In genomic region chr7:900331-901040, GRCh38 we compare ENCODE assay signal across 24 cellular contexts. TPM values are rescaled to one million over a fixed set of nuclear protein-coding genes. Genes with fewer than 3 reads are reported as not detected.
DNase-seq lines count a peak whose midpoint lies in the region; ATAC-seq, FAIRE-seq and TF ChIP-seq lines count a peak whose summit lies in the region.
"Had no signal": no experiment of that assay in that cellular context is flagged by ENCODE, and none has a peak within 500 bp of the region (broad histone marks: within the 10 kb centered on the region; RNA-seq: fewer than 3 reads in every experiment).

No MANE protein-coding gene starts in this region.

- H3K9ac ChIP-seq in BLaER1 treated with 17β-estradiol and CSF1 and Interleukin-3, amounts not matched to agents 10 nM and 100 nM: peak overlapping the region in 7 of 11 experiments; percentile 15 to 51 (median 33); a peak in 5 of 22 replicates
- H3K9ac ChIP-seq in IMR-90 (ENCODE audit: low read depth, low read length) (no peak overlapping the region), H1 (replicated peaks in 1 of 4; ENCODE audit: extremely low read depth in 1 of 4, low read depth in 3 of 4, low read length in 3 of 4) (no peak overlapping the region; a peak in 1 of 7 replicates)

- intact Hi-C loops in IMR-90 (cut with micrococcal nuclease): loop anchor here (10.0 kb wide), 1 partner anchor 144 kb away; the partner anchor contains the start of gene GPR146

- H3K4me1 Mint-ChIP-seq in stimulated activated naive CD8-positive, alpha-beta T cell treated with anti-CD3 and anti-CD28 coated beads, Interleukin-15, amount 100 ng/mL, for 72 hours: no peaks in the 10 kb centered on the region
- H3K4me1 Mint-ChIP-seq: activated naive CD8-positive, alpha-beta T cell treated with anti-CD3 and anti-CD28 coated beads, Interleukin-2, amount 10 ng/mL, durations not matched to agents 7 days and 5 days had no signal

- in situ Hi-C loops in IMR-90 (cut with MboI; ENCODE audit: low sequenced_read_pairs): no loop called here

- H3K18ac ChIP-seq in IMR-90 (ENCODE audit: low read depth, low read length) (no peak overlapping the region), H1 (ENCODE audit: extremely low read depth, low read length) (no peak overlapping the region)

- peak overlapping the region in 1 of 2 experiments; percentile 36; a peak in 1 of 4 replicates for H4K8ac ChIP-seq in IMR-90 (ENCODE audit: low read depth in 2 of 2, low read length in 2 of 2)
- H4K8ac ChIP-seq in H1 (ENCODE audit: extremely low read depth, insufficient read depth, low read length): no peak overlapping the region

- DNase-seq in IMR-90 (no peak), H1 (ENCODE audit: low read depth in 1 of 2, low spot score in 2 of 2) (no peak), kidney glomerular epithelial cell (lab: John Stamatoyannopoulos, UW) (no peak)
- DNase-seq in stimulated activated naive CD8-positive, alpha-beta T cell treated with anti-CD3 and anti-CD28 coated beads, Interleukin-15, amount 100 ng/mL, for 72 hours: no peak
- no peak for DNase-seq in effector CD8-positive, alpha-beta T cell (lab: John Stamatoyannopoulos, UW)
- DNase-seq: activated gamma-delta T cell; activated naive CD8-positive, alpha-beta T cell treated with anti-CD3 and anti-CD28 coated beads, Interleukin-2, amount 10 ng/mL, durations not matched to agents 7 days and 5 days; activated T-cell treated with anti-CD3 and anti-CD28 coated beads, Interleukin-2, amount 50 U/mL, for 4 hours; glutamatergic neuron; left ventricle myocardium inferior; mesendoderm; NCI-H1694; stimulated activated CD4-positive, alpha-beta T cell treated with anti-CD3 and anti-CD28 coated beads, Interleukin-4, amount 100 ng/mL, for 24 hours; T-helper 17 cell had no signal

- TF ChIP-seq CTCF in IMR-90 (conservative IDR thresholded peaks at IDR 0.05; ENCODE audit: low read depth, low read length) (no peak), H1 (IDR thresholded peaks at IDR 0.05; ENCODE audit: control extremely low read depth in 1 of 3, insufficient read depth in 1 of 3, low read depth in 1 of 3, low read length in 3 of 3) (no peak)

- H3K56ac ChIP-seq in IMR-90 (ENCODE audit: extremely low read depth, insufficient read depth, low read length): no peak overlapping the region
- H3K56ac ChIP-seq in H1 (replicated peaks; ENCODE audit: insufficient read length, low read depth, low read length): no peak overlapping the region

- peaks cover 0 to 11% (median 5%) of the 10 kb centered on the region in 11 experiments; a peak in 18 of 22 replicates for H3K27me3 ChIP-seq in BLaER1 treated with 17β-estradiol and CSF1 and Interleukin-3, amounts not matched to agents 10 nM and 100 nM
- H3K27me3 ChIP-seq in IMR-90 (ENCODE audit: control insufficient read depth, insufficient read depth, low read length) (no peaks in the 10 kb centered on the region), H1 (replicated peaks in 1 of 4; ENCODE audit: control insufficient read depth in 3 of 4, extremely low read depth in 1 of 4, insufficient read depth in 3 of 4, low read length in 3 of 4) (peaks cover 0 to 4% (median 3%) of the 10 kb centered on the region in 4 experiments; a peak in 2 of 7 replicates)

- no peak overlapping the region for H4K91ac ChIP-seq in IMR-90 (ENCODE audit: insufficient read depth, low read depth, low read length)
- H4K91ac ChIP-seq in H1 (replicated peaks; ENCODE audit: insufficient read length, low read length): no peak overlapping the region

- H3K9me1 ChIP-seq in IMR-90 (ENCODE audit: insufficient read depth, low read length): no peaks in the 10 kb centered on the region

- peak overlapping the region in 1 of 2 donors; percentile 37 for H3K27ac Mint-ChIP-seq in stimulated activated naive CD8-positive, alpha-beta T cell treated with anti-CD3 and anti-CD28 coated beads, Interleukin-15, amount 100 ng/mL, for 72 hours
- H3K27ac Mint-ChIP-seq: activated naive CD8-positive, alpha-beta T cell treated with anti-CD3 and anti-CD28 coated beads, Interleukin-2, amount 10 ng/mL, durations not matched to agents 7 days and 5 days; progenitor cell of endocrine pancreas; T-helper 17 cell had no signal

- H3K4ac ChIP-seq in IMR-90 (ENCODE audit: low read depth, low read length) (no peak overlapping the region), H1 (replicated peaks; ENCODE audit: insufficient read length, low read depth, low read length) (no peak overlapping the region)

- POLR2A ChIA-PET in IMR-90 (lab: Charles Lee; ENCODE audit: unreplicated experiment) (no interaction called here), H1 (lab: Charles Lee; ENCODE audit: partially characterized antibody) (interaction anchor here (1.0 to 4.0 kb wide), 8 partner anchors 9 to 48 kb away, joined by 3 to 23 read pairs (median 4); partner anchors contain the start of gene GET4)

- H3K4me2 ChIP-seq in BLaER1 treated with 17β-estradiol and CSF1 and Interleukin-3, amounts not matched to agents 10 nM and 100 nM: peak overlapping the region in 8 of 11 experiments; percentile 43 to 64 (median 58); a peak in 7 of 22 replicates
- H3K4me2 ChIP-seq in IMR-90 (ENCODE audit: low read depth, low read length): no peak overlapping the region
- H3K4me2 ChIP-seq in H1 (ENCODE audit: insufficient read depth in 1 of 2, low read depth in 2 of 2, low read length in 2 of 2): no peak overlapping the region

- CTCF ChIA-PET in IMR-90 (lab: Yijun Ruan, JAX): no interaction called here
- CTCF ChIA-PET in H1 (lab: Charles Lee; ENCODE audit: partially characterized antibody): interaction anchor here (0.6 to 1.7 kb wide), 9 partner anchors 8 to 578 kb away, joined by 3 to 7 read pairs (median 4); no protein-coding TSS in a partner anchor

- H3K79me2 ChIP-seq in H1 (ENCODE audit: control insufficient read depth in 1 of 2, insufficient read depth in 2 of 2, low read length in 2 of 2): no peaks in the 10 kb centered on the region

- H3K23ac ChIP-seq in IMR-90 (ENCODE audit: low read depth, low read length): no peak overlapping the region
- H3K23ac ChIP-seq in H1 (ENCODE audit: insufficient read length): no peak overlapping the region

- H2BK120ac ChIP-seq in IMR-90 (ENCODE audit: low read depth, low read length) (no peak overlapping the region), H1 (replicated peaks; ENCODE audit: low read depth, low read length) (no peak overlapping the region)

- no peaks in the 10 kb centered on the region for H3K9me3 Mint-ChIP-seq in stimulated activated naive CD8-positive, alpha-beta T cell treated with anti-CD3 and anti-CD28 coated beads, Interleukin-15, amount 100 ng/mL, for 72 hours
- H3K9me3 Mint-ChIP-seq: activated naive CD8-positive, alpha-beta T cell treated with anti-CD3 and anti-CD28 coated beads, Interleukin-2, amount 10 ng/mL, durations not matched to agents 7 days and 5 days; activated T-cell treated with anti-CD3 and anti-CD28 coated beads, Interleukin-2, amount 50 U/mL, for 4 hours had no signal

- 0 out of 2 replicates have a peak overlapping the region, but pooled peaks have one; percentile 39 for H2BK12ac ChIP-seq in H1 (ENCODE audit: low read depth, low read length)

- H2AFZ ChIP-seq in IMR-90 (replicated peaks; ENCODE audit: low read length, poor library complexity): no peak overlapping the region
- H2AFZ ChIP-seq in H1 (ENCODE audit: low read length): no peak overlapping the region

- H2BK20ac ChIP-seq in IMR-90 (ENCODE audit: low read depth, low read length) (no peak overlapping the region), H1 (ENCODE audit: low read length) (no peak overlapping the region)

- 83% methylated on average over 11 of the region's 26 CpGs; no CpG with 5 or more reads in 1 of the 2 experiments for WGBS in IMR-90 (ENCODE audit: extremely low coverage in 2 of 2, insufficient read length in 1 of 2), 2 experiments
- 78% methylated on average over 18 of the region's 26 CpGs; no CpG with 5 or more reads in 1 of the 2 experiments for WGBS in H1 (ENCODE audit: extremely low coverage in 1 of 2, insufficient coverage in 1 of 2, insufficient read length in 1 of 2, insufficient replicate concordance in 2 of 2, low coverage in 1 of 2, low lambda C conversion rate in 2 of 2, missing lambda C conversion rate in 1 of 2), 2 experiments

- H2AK5ac ChIP-seq in IMR-90 (ENCODE audit: low read depth, low read length) (0 out of 2 replicates have a peak overlapping the region, but pooled peaks have one; percentile 3), H1 (ENCODE audit: low read depth, low read length) (peak overlapping the region; percentile 75; the same call in 1 of the 2 replicates)

- peaks cover 40 to 94% (median 82%) of the 10 kb centered on the region in 11 experiments for H4K20me1 ChIP-seq in BLaER1 treated with 17β-estradiol and CSF1 and Interleukin-3, amounts not matched to agents 10 nM and 100 nM
- no peaks in the 10 kb centered on the region for H4K20me1 ChIP-seq in IMR-90 (ENCODE audit: insufficient read depth, low read length)
- peaks cover 1 to 3% of the 10 kb centered on the region in 2 experiments for H4K20me1 ChIP-seq in H1 (replicated peaks in 1 of 2; ENCODE audit: control insufficient read depth in 1 of 2, insufficient read depth in 2 of 2, low read length in 2 of 2)

- no peaks in the 10 kb centered on the region for H3K79me1 ChIP-seq in IMR-90 (ENCODE audit: low read depth in 1 of 2, low read length in 2 of 2)
- no peaks in the 10 kb centered on the region; the same call in 1 of the 2 replicates for H3K79me1 ChIP-seq in H1 (ENCODE audit: low read depth, low read length)

- TF ChIP-seq RAD21 in IMR-90 (IDR thresholded peaks at IDR 0.05; ENCODE audit: low read length) (no peak), H1 (IDR thresholded peaks at IDR 0.05 in 1 of 2, conservative IDR thresholded peaks at IDR 0.05 in 1 of 2; ENCODE audit: low read depth in 2 of 2, low read length in 2 of 2) (no peak)

- H3K9me3 ChIP-seq in BLaER1 treated with 17β-estradiol and CSF1 and Interleukin-3, amounts not matched to agents 10 nM and 100 nM (replicated peaks in 1 of 11): no peaks in the 10 kb centered on the region
- H3K9me3 ChIP-seq in IMR-90 (ENCODE audit: control insufficient read depth, insufficient read depth, low read length): no peaks in the 10 kb centered on the region
- H3K9me3 ChIP-seq in H1 (ENCODE audit: insufficient read depth in 2 of 2, low read depth in 1 of 2, low read length in 1 of 2): no peaks in the 10 kb centered on the region
- H3K9me3 ChIP-seq: BE2C, left ventricle myocardium inferior, thoracic aorta had no signal

- no peak for FAIRE-seq in H1 (lab: Jason Lieb, UNC)
- FAIRE-seq: astrocyte, islet of Langerhans, TTC549 had no signal

- peak overlapping the region in 6 of 11 experiments; percentile 3 to 41 (median 30); a peak in 4 of 22 replicates for H3K27ac ChIP-seq in BLaER1 treated with 17β-estradiol and CSF1 and Interleukin-3, amounts not matched to agents 10 nM and 100 nM
- H3K27ac ChIP-seq in IMR-90 (ENCODE audit: insufficient read depth, low read length) (no peak overlapping the region), H1 (ENCODE audit: low read depth, low read length) (no peak overlapping the region)
- H3K27ac ChIP-seq: cardiac muscle cell, coronary artery, left ventricle myocardium inferior, thoracic aorta had no signal

- BruUV-seq in IMR-90 (replicated peaks; lab: Mats Ljungman, UMichigan): no TSS peak

- dilution Hi-C loops in IMR-90 (cut with HindIII; ENCODE audit: low sequenced_read_pairs, unreplicated experiment): no loop called here

- no peak for ATAC-seq in IMR-90 (ENCODE audit: low read depth)
- peak; percentile 8 for ATAC-seq in stimulated activated naive CD8-positive, alpha-beta T cell treated with anti-CD3 and anti-CD28 coated beads, Interleukin-15, amount 100 ng/mL, for 72 hours
- ATAC-seq in GM18907 (IDR thresholded peaks at IDR 0.05; ENCODE audit: unreplicated experiment): no peak

- H2BK5ac ChIP-seq in IMR-90 (ENCODE audit: low read depth, low read length, poor library complexity, severe bottlenecking) (no peak overlapping the region), H1 (ENCODE audit: low read depth, low read length) (no peak overlapping the region)

- H2AK9ac ChIP-seq in IMR-90 (replicated peaks; ENCODE audit: low read depth, low read length, poor library complexity): peak overlapping the region; percentile 78

- H3K4me3 Mint-ChIP-seq in stimulated activated naive CD8-positive, alpha-beta T cell treated with anti-CD3 and anti-CD28 coated beads, Interleukin-15, amount 100 ng/mL, for 72 hours: no peak overlapping the region
- H3K4me3 Mint-ChIP-seq: activated naive CD8-positive, alpha-beta T cell treated with anti-CD3 and anti-CD28 coated beads, Interleukin-2, amount 10 ng/mL, durations not matched to agents 7 days and 5 days; activated T-cell treated with anti-CD3 and anti-CD28 coated beads, Interleukin-2, amount 50 U/mL, for 4 hours; T-helper 17 cell had no signal

- no peak for TF ChIP-seq EP300 in H1 (IDR thresholded peaks at IDR 0.05; ENCODE audit: borderline replicate concordance in 1 of 2, low read depth in 2 of 2, low read length in 2 of 2)

- peaks cover 14 to 52% (median 31%) of the 10 kb centered on the region in 10 experiments for H3K4me1 ChIP-seq in BLaER1 treated with 17β-estradiol and CSF1 and Interleukin-3, amounts not matched to agents 10 nM and 100 nM
- H3K4me1 ChIP-seq in IMR-90 (ENCODE audit: control insufficient read depth, insufficient read depth, low read length) (peaks cover 9% of the 10 kb centered on the region), H1 (replicated peaks in 1 of 4; ENCODE audit: control insufficient read depth in 3 of 4, insufficient read depth in 4 of 4, low read length in 3 of 4) (peaks cover 0 to 8% (median 4%) of the 10 kb centered on the region in 4 experiments; a peak in 5 of 7 replicates)

- H3K23me2 ChIP-seq in H1 (ENCODE audit: low read depth, low read length): no peaks in the 10 kb centered on the region

- H4K5ac ChIP-seq in IMR-90 (ENCODE audit: low read depth, low read length): no peak overlapping the region; the same call in 1 of the 2 replicates
- H4K5ac ChIP-seq in H1 (ENCODE audit: insufficient read length, low read depth, low read length): no peak overlapping the region

- H2BK15ac ChIP-seq in IMR-90 (ENCODE audit: low read depth, low read length) (no peak overlapping the region), H1 (ENCODE audit: low read length) (no peak overlapping the region)

- no peak overlapping the region for H3K14ac ChIP-seq in IMR-90 (replicated peaks; ENCODE audit: low read depth, low read length)
- no peak overlapping the region for H3K14ac ChIP-seq in H1 (ENCODE audit: insufficient read length)

- TF ChIP-seq POLR2A in IMR-90 (IDR thresholded peaks at IDR 0.05; ENCODE audit: low read depth, low read length) (no peak), H1 (IDR thresholded peaks at IDR 0.05; ENCODE audit: control extremely low read depth in 1 of 2, low read depth in 2 of 2, low read length in 2 of 2) (no peak)

- no peaks in the 10 kb centered on the region for H3K27me3 Mint-ChIP-seq in stimulated activated naive CD8-positive, alpha-beta T cell treated with anti-CD3 and anti-CD28 coated beads, Interleukin-15, amount 100 ng/mL, for 72 hours
- H3K27me3 Mint-ChIP-seq: activated naive CD8-positive, alpha-beta T cell treated with anti-CD3 and anti-CD28 coated beads, Interleukin-2, amount 10 ng/mL, durations not matched to agents 7 days and 5 days; T-helper 17 cell had no signal

- no peak overlapping the region for H3K4me3 ChIP-seq in BLaER1 treated with 17β-estradiol and CSF1 and Interleukin-3, amounts not matched to agents 10 nM and 100 nM
- H3K4me3 ChIP-seq in IMR-90 (ENCODE audit: insufficient read depth, low read depth, low read length): no peak overlapping the region
- H3K4me3 ChIP-seq in H1 (ENCODE audit: extremely low read depth in 1 of 4, insufficient read depth in 2 of 4, low read depth in 3 of 4, low read length in 4 of 4): no peak overlapping the region
- H3K4me3 ChIP-seq: cardiac muscle cell, coronary artery, left ventricle myocardium inferior, thoracic aorta had no signal

- H3K36me3 ChIP-seq in BLaER1 treated with 17β-estradiol and CSF1 and Interleukin-3, amounts not matched to agents 10 nM and 100 nM: peaks cover 58 to 85% (median 78%) of the 10 kb centered on the region in 11 experiments
- peaks cover 11% of the 10 kb centered on the region; the same call in 1 of the 2 replicates for H3K36me3 ChIP-seq in IMR-90 (ENCODE audit: control insufficient read depth, insufficient read depth, low read length)
- peaks cover 0 to 20% (median 9%) of the 10 kb centered on the region in 4 experiments; a peak in 6 of 8 replicates for H3K36me3 ChIP-seq in H1 (ENCODE audit: control insufficient read depth in 2 of 4, insufficient read depth in 4 of 4, low read length in 3 of 4)

RNA-seq across cellular contexts. Expression of gene GET4, which starts 24.1 kb away (rescaled TPM):
- 10.6 and 11.3 TPM in 2 replicates for total RNA-seq in IMR-90 (2012; rRNA removed)
- polyA plus RNA-seq in IMR-90 (2012; rRNA removed): 30.9 and 37.2 TPM in 2 replicates
- polyA plus RNA-seq in IMR-90 (2012; cell fraction: cytosol; rRNA removed): 25.9 and 35.9 TPM in 2 replicates
- 104 and 238 TPM in 2 replicates for polyA plus RNA-seq in IMR-90 (2012; cell fraction: nucleus; rRNA removed; ENCODE audit: low replicate concordance)
- total RNA-seq in H1 (2021; fragmentation: NEBNext Ultra II Directional; extraction: Animal tissue kit (Norgen Biotek cat#: 25700)): 52.1 and 56.7 TPM in 2 replicates
- 74.1 and 95.0 TPM in 2 replicates for polyA plus RNA-seq in H1 (2011; rRNA removed)
- 73.5 TPM for polyA plus RNA-seq in H1 (2011; cell fraction: cytosol; rRNA removed)
- 137 TPM for polyA plus RNA-seq in H1 (2011; cell fraction: nucleus; rRNA removed)
- 42.9 to 72.1 TPM (median 69.9 TPM) in 4 replicates for polyA plus RNA-seq in H1 (2012, experiment 1 of 2)
- polyA plus RNA-seq in H1 (2012, experiment 2 of 2): 52.9 TPM
- 40.9 TPM for polyA plus RNA-seq in H1 (2013, experiment 1 of 2)
- 40.1 TPM for polyA plus RNA-seq in H1 (2013, experiment 2 of 2)
- 17.7 and 19.3 TPM in 2 replicates for polyA minus RNA-seq in H1 (2011; rRNA and poly(A)+ RNA removed)
- polyA minus RNA-seq in H1 (2011; cell fraction: cytosol; rRNA and poly(A)+ RNA removed): 28.7 TPM
- polyA minus RNA-seq in H1 (2011; cell fraction: nucleus; rRNA and poly(A)+ RNA removed): 22.5 TPM

RNA-seq across cellular contexts. Expression of gene ADAP1, which starts 54.0 kb away (rescaled TPM):
- total RNA-seq in IMR-90 (2012; rRNA removed): 1.4 and 2.2 TPM in 2 replicates
- polyA plus RNA-seq in IMR-90 (2012; rRNA removed) (1.9 and 2.0 TPM in 2 replicates), H1 (2011; rRNA removed) (6.1 and 8.1 TPM in 2 replicates)
- polyA plus RNA-seq in IMR-90 (2012; cell fraction: cytosol; rRNA removed): 1.3 and 2.4 TPM in 2 replicates
- polyA plus RNA-seq in IMR-90 (2012; cell fraction: nucleus; rRNA removed; ENCODE audit: low replicate concordance): 2.9 and 5.6 TPM in 2 replicates
- total RNA-seq in H1 (2021; fragmentation: NEBNext Ultra II Directional; extraction: Animal tissue kit (Norgen Biotek cat#: 25700)): 5.4 and 5.8 TPM in 2 replicates
- polyA plus RNA-seq in H1 (2011; cell fraction: cytosol; rRNA removed): 7.0 TPM
- polyA plus RNA-seq in H1 (2011; cell fraction: nucleus; rRNA removed): 14.6 TPM
- 6.7 to 9.5 TPM (median 9.3 TPM) in 4 replicates for polyA plus RNA-seq in H1 (2012, experiment 1 of 2)
- polyA plus RNA-seq in H1 (2012, experiment 2 of 2): 10.2 TPM
- polyA plus RNA-seq in H1 (2013, experiment 1 of 2): 5.6 TPM
- polyA plus RNA-seq in H1 (2013, experiment 2 of 2): 4.6 TPM
- polyA minus RNA-seq in H1 (2011; rRNA and poly(A)+ RNA removed): 4.6 and 6.6 TPM in 2 replicates
- polyA minus RNA-seq in H1 (2011; cell fraction: cytosol; rRNA and poly(A)+ RNA removed): 6.6 TPM
- 6.3 TPM for polyA minus RNA-seq in H1 (2011; cell fraction: nucleus; rRNA and poly(A)+ RNA removed)

Comparison
In these comparisons a context has a peak if more than half of its experiments do, and no peak if none do; other contexts are left out.
1. H3K27ac ChIP-seq: peak in BLaER1 treated with 17β-estradiol and CSF1 and Interleukin-3, amounts not matched to agents 10 nM and 100 nM (6 of 11); none in IMR-90 (single experiment) and H1 (single experiment).
2. H3K4me2 ChIP-seq: peak in BLaER1 treated with 17β-estradiol and CSF1 and Interleukin-3, amounts not matched to agents 10 nM and 100 nM (8 of 11); none in IMR-90 (single experiment) and H1 (0 of 2).
3. H3K9ac ChIP-seq: peak in BLaER1 treated with 17β-estradiol and CSF1 and Interleukin-3, amounts not matched to agents 10 nM and 100 nM (7 of 11); none in IMR-90 (single experiment) and H1 (0 of 4).